In genomic region chr19:10764340-10764894, GRCh38 we compare ENCODE assay signal across 11 cellular contexts. TPM values are rescaled to one million over a fixed set of nuclear protein-coding genes. Genes with fewer than 3 reads are reported as not detected.
DNase-seq lines count a peak whose midpoint lies in the region; ATAC-seq and TF ChIP-seq lines count a peak whose summit lies in the region.
"Had no signal": no experiment of that assay in that cellular context is flagged by ENCODE, and none has a peak within 500 bp of the region (broad histone marks: within the 10 kb centered on the region; RNA-seq: fewer than 3 reads in every experiment).

No MANE protein-coding gene starts in this region.

- H3K27ac Mint-ChIP-seq in activated naive CD4-positive, alpha-beta T cell treated with anti-CD3 and anti-CD28 coated beads, Interleukin-2, amount 50 U/mL, for 24 hours: peak overlapping the region; percentile 80
- peak overlapping the region; percentile 74; the same call in 1 of the 2 replicates for H3K27ac Mint-ChIP-seq in WTC11
- peak overlapping the region; percentile 90 to 91 for H3K27ac Mint-ChIP-seq in stimulated activated naive CD8-positive, alpha-beta T cell treated with anti-CD3 and anti-CD28 coated beads, Interleukin-15, amount 100 ng/mL, for 72 hours

- H3K9me3 Mint-ChIP-seq in activated naive CD4-positive, alpha-beta T cell treated with anti-CD3 and anti-CD28 coated beads, Interleukin-2, amount 50 U/mL, for 24 hours: no peaks in the 10 kb centered on the region
- H3K9me3 Mint-ChIP-seq in WTC11: no peaks in the 10 kb centered on the region
- H3K9me3 Mint-ChIP-seq in stimulated activated naive CD8-positive, alpha-beta T cell treated with anti-CD3 and anti-CD28 coated beads, Interleukin-15, amount 100 ng/mL, for 72 hours: no peaks in the 10 kb centered on the region

- POLR2A ChIA-PET in WTC11 (lab: Charles Lee): no interaction called here

- H3K4me3 Mint-ChIP-seq in activated naive CD4-positive, alpha-beta T cell treated with anti-CD3 and anti-CD28 coated beads, Interleukin-2, amount 50 U/mL, for 24 hours: no peak overlapping the region
- H3K4me3 Mint-ChIP-seq in WTC11: no peak overlapping the region
- no peak overlapping the region for H3K4me3 Mint-ChIP-seq in stimulated activated naive CD8-positive, alpha-beta T cell treated with anti-CD3 and anti-CD28 coated beads, Interleukin-15, amount 100 ng/mL, for 72 hours

- ATAC-seq in WTC11 (no peak), left colon (peak; percentile 75), HG02678 (IDR thresholded peaks at IDR 0.05; ENCODE audit: unreplicated experiment) (no peak)
- no peak for ATAC-seq in stimulated activated naive CD8-positive, alpha-beta T cell treated with anti-CD3 and anti-CD28 coated beads, Interleukin-15, amount 100 ng/mL, for 72 hours

- TF ChIP-seq CTCF in WTC11 (IDR thresholded peaks at IDR 0.05): no peak

- intact Hi-C loops in left colon (cut with DNase I, micrococcal nuclease): no loop called here

- no peaks in the 10 kb centered on the region for H3K27me3 Mint-ChIP-seq in activated naive CD4-positive, alpha-beta T cell treated with anti-CD3 and anti-CD28 coated beads, Interleukin-2, amount 50 U/mL, for 24 hours
- no peaks in the 10 kb centered on the region for H3K27me3 Mint-ChIP-seq in WTC11 (ENCODE audit: low read depth)
- H3K27me3 Mint-ChIP-seq in stimulated activated naive CD8-positive, alpha-beta T cell treated with anti-CD3 and anti-CD28 coated beads, Interleukin-15, amount 100 ng/mL, for 72 hours: no peaks in the 10 kb centered on the region

- no peak for DNase-seq in activated naive CD4-positive, alpha-beta T cell treated with anti-CD3 and anti-CD28 coated beads, Interleukin-2, amount 50 U/mL, for 16 hours
- DNase-seq in WTC11 (ENCODE audit: low spot score): no peak
- DNase-seq in left colon: peak; percentile 84 to 94
- DNase-seq in stimulated activated naive CD8-positive, alpha-beta T cell treated with anti-CD3 and anti-CD28 coated beads, Interleukin-15, amount 100 ng/mL, for 72 hours: no peak
- DNase-seq in H7: no peak
- no peak for DNase-seq in cortex of kidney (lab: John Stamatoyannopoulos, UW)
- DNase-seq: activated CD4-positive, alpha-beta T cell treated with anti-CD3 and anti-CD28 coated beads, Interleukin-2, amount 50 U/mL, for 48 hours; AML-193; NCI-H510A treated with DMSO at 0.1 percent for 48 hours had no signal

- no peaks in the 10 kb centered on the region for H3K27me3 ChIP-seq in H7 (ENCODE audit: control insufficient read depth, insufficient read depth, low read length)

- H3K36me3 ChIP-seq in H7 (replicated peaks; ENCODE audit: control insufficient read depth, insufficient read depth, low read length): peaks cover 5% of the 10 kb centered on the region

- H3K36me3 Mint-ChIP-seq in activated naive CD4-positive, alpha-beta T cell treated with anti-CD3 and anti-CD28 coated beads, Interleukin-2, amount 50 U/mL, for 24 hours: peaks cover 10% of the 10 kb centered on the region
- peaks cover 9% of the 10 kb centered on the region for H3K36me3 Mint-ChIP-seq in WTC11

- H3K4me3 ChIP-seq in H7 (ENCODE audit: insufficient read depth, low read depth, low read length): no peak overlapping the region

- peaks cover 70% of the 10 kb centered on the region for H3K4me1 Mint-ChIP-seq in activated naive CD4-positive, alpha-beta T cell treated with anti-CD3 and anti-CD28 coated beads, Interleukin-2, amount 50 U/mL, for 24 hours
- H3K4me1 Mint-ChIP-seq in WTC11: peaks cover 29% of the 10 kb centered on the region
- peaks cover 73% of the 10 kb centered on the region for H3K4me1 Mint-ChIP-seq in stimulated activated naive CD8-positive, alpha-beta T cell treated with anti-CD3 and anti-CD28 coated beads, Interleukin-15, amount 100 ng/mL, for 72 hours

- CTCF ChIA-PET in WTC11 (lab: Charles Lee): interaction anchor here (0.8 kb wide), 1 partner anchor 94 kb away, joined by 4 read pairs; no protein-coding TSS in a partner anchor

TF ChIP-seq in WTC11, 78 proteins besides CTCF, POLR2A, EP300 and RAD21:
- TF ChIP-seq GABPB1 (CRISPR knock-in tag; IDR thresholded peaks at IDR 0.05) (peak; percentile 64; the same call in 1 of the 2 replicates), E2F5 (CRISPR knock-in tag; IDR thresholded peaks at IDR 0.05) (no peak), NR3C1 (CRISPR knock-in tag; conservative IDR thresholded peaks at IDR 0.05; ENCODE audit: low read depth) (no peak)
TF ChIP-seq in WTC11: peak in this region for 1.

RNA-seq across cellular contexts. Expression of gene DNM2, which starts 46.5 kb away (rescaled TPM):
- total RNA-seq in WTC11 (2021) (120 to 131 TPM (median 123 TPM) in 3 replicates), left colon (100 to 1,000 TPM; 446 to 618 TPM)
- 77.6 and 89.9 TPM in 2 replicates for total RNA-seq in H7 (2014; rRNA removed; shearing (Covaris generic))

Comparison
In these comparisons a context has a peak if more than half of its experiments do, and no peak if none do; other contexts are left out.
1. DNase-seq: peak in left colon (2 of 2); none in activated naive CD4-positive, alpha-beta T cell treated with anti-CD3 and anti-CD28 coated beads, Interleukin-2, amount 50 U/mL, for 16 hours (single experiment), WTC11 (single experiment), stimulated activated naive CD8-positive, alpha-beta T cell treated with anti-CD3 and anti-CD28 coated beads, Interleukin-15, amount 100 ng/mL, for 72 hours (0 of 2), H7 (single experiment) and cortex of kidney (single experiment).
2. Peak in every context shown above with its lines, with median percentiles within 50 percentile points of each other: H3K27ac Mint-ChIP-seq.